In genomic region chr4:100424376-100424775, GRCh38 we compare ENCODE assay signal across 29 cellular contexts.
"Had no signal": no experiment of that assay in that cellular context is flagged by ENCODE, and none has a peak within 500 bp of the region (broad histone marks: within the 10 kb centered on the region; RNA-seq: fewer than 3 reads in every experiment).

No MANE protein-coding gene starts in this region.

- H3K4me3 ChIP-seq: left lung, lower lobe of right lung, neural progenitor cell, skin epidermis, stomach, suprapubic skin, thoracic aorta, tibial artery, upper lobe of right lung had no signal

- H3K9me3 ChIP-seq: left lung, lower lobe of right lung, neutrophil, stomach, suprapubic skin, thoracic aorta, tibial artery, upper lobe of right lung had no signal

- H3K4me1 ChIP-seq: left lung, lower lobe of right lung, neural progenitor cell, parathyroid adenoma, upper lobe of right lung had no signal

- H3K36me3 ChIP-seq: left lung, lower lobe of right lung, neural progenitor cell, neutrophil, stomach, suprapubic skin, thoracic aorta, tibial artery, upper lobe of right lung had no signal

- H3K27me3 ChIP-seq: left lung, neural progenitor cell, neutrophil, stomach, suprapubic skin, tibial artery, upper lobe of right lung had no signal

- ATAC-seq: left colon; lower lobe of right lung; natural killer cell; right cardiac atrium; sciatic nerve; stimulated activated naive B cell treated with anti-CD40 and anti-IgM and Interleukin-4, amounts not matched to agents 10 μg/mL and 1 μg/mL and 100 μg/mL, for 72 hours; stimulated activated naive CD8-positive, alpha-beta T cell treated with anti-CD3 and anti-CD28 coated beads, Interleukin-15, Interleukin-2, amounts not matched to agents 100 U/mL and 50 U/mL, for 24 hours had no signal

- DNase-seq: hippocampal formation; kidney; left colon; left lung; lower lobe of right lung; mammary epithelial cell; mesenchymal stem cell; naive B cell; natural killer cell; nephron progenitor cell; retina; right cardiac atrium; stimulated activated CD4-positive, alpha-beta T cell treated with anti-CD3 and anti-CD28 coated beads, Interleukin-12 subunit alpha, Interleukin-12 subunit beta, amount 100 ng/mL, for 4 hours; stimulated activated CD4-positive, alpha-beta T cell treated with anti-CD3 and anti-CD28 coated beads, Interleukin-15, amount 100 ng/mL, for 24 hours; stimulated activated CD4-positive, alpha-beta T cell treated with anti-CD3 and anti-CD28 coated beads, Interleukin-2, amount 100 ng/mL, for 24 hours; stimulated activated CD4-positive, alpha-beta T cell treated with anti-CD3 and anti-CD28 coated beads, Interleukin-4, amount 100 ng/mL, for 1 hour; stimulated activated naive B cell treated with anti-CD40 and anti-IgM and Interleukin-4, amounts not matched to agents 10 μg/mL and 1 μg/mL and 100 μg/mL, for 72 hours; stimulated activated naive CD8-positive, alpha-beta T cell treated with anti-CD3 and anti-CD28 coated beads, Interleukin-15, Interleukin-2, amounts not matched to agents 100 U/mL and 50 U/mL, for 24 hours; stomach; tibial artery; trophoblast cell; upper lobe of right lung had no signal

- H3K27ac ChIP-seq: left lung, lower lobe of right lung, neural progenitor cell, neutrophil, parathyroid adenoma, skin epidermis, stomach, suprapubic skin, thoracic aorta, tibial artery, upper lobe of right lung had no signal
